In the genomic region with DNA sequence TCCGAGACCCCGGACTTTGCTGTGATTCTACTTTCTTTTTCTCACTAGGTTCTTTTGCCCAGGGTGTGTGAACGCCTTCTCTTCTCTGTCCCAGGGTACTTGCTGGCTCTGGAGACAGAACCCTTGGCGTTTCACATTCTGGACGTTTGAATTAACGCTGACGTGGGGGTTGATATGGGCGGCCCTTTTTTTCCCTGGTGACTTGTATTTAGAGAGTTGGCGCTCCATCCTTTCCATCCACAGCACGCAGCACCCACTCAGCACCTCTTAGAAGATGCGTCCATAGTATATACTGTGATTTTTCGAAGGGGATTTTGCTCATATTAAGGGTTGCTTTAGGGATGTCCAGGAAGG, we compare ENCODE assay signal across 8 cellular contexts.
A peak's percentile ranks its signal among the peaks of the same experiment; 100 is the strongest.
DNase-seq lines count a peak whose midpoint lies in the region; ATAC-seq and TF ChIP-seq lines count a peak whose summit lies in the region.
"Not testable (repeated sequence)": the region's sequence is repeated elsewhere in the genome, so short reads cannot be mapped to it uniquely, and the experiment has no call there.

No MANE protein-coding gene starts in this region.

- H3K4me2 ChIP-seq in GM23248 (ENCODE audit: unreplicated experiment), result peak overlapping the region; percentile 87
- peak overlapping the region; percentile 93 for H3K4me2 ChIP-seq in PC-3 (ENCODE audit: low read length)
- peak overlapping the region; percentile 86 for H3K4me2 ChIP-seq in smooth muscle cell

- H3K27me3 ChIP-seq in GM23248 (replicated peaks; ENCODE audit: insufficient read depth); PC-3 (ENCODE audit: low read length); right cardiac atrium (ENCODE audit: control insufficient read depth, insufficient read depth); muscle layer of duodenum (ENCODE audit: low read depth, low read length); smooth muscle cell (ENCODE audit: low read depth): not testable (repeated sequence)

- peaks cover 13% of the 10 kb centered on the region for H3K4me1 ChIP-seq in GM23248 (ENCODE audit: insufficient read depth)
- H3K4me1 ChIP-seq in PC-3 (ENCODE audit: insufficient read depth, low read length); right cardiac atrium (ENCODE audit: control insufficient read depth, insufficient read depth, low read length); muscle layer of duodenum (ENCODE audit: control insufficient read depth in 1 of 2, insufficient read depth in 2 of 2, low read length in 2 of 2); smooth muscle cell (ENCODE audit: low read depth): not testable (repeated sequence)

- peak overlapping the region; percentile 98 for H3K27ac Mint-ChIP-seq in dendritic cell treated with granulocyte-macrophage colony-stimulating factor and Interleukin-4, amounts not matched to agents 40 ng/mL and 50 ng/mL, for 4 days

- H2AFZ ChIP-seq in GM23248 (peak overlapping the region; percentile 58), smooth muscle cell (ENCODE audit: low read depth) (peak overlapping the region; percentile 3)
- H2AFZ ChIP-seq in PC-3 (ENCODE audit: low read length), result not testable (repeated sequence)

- ATAC-seq in PC-3, result peak; percentile 3
- peak; percentile 1 to 9 for ATAC-seq in activated T-cell treated with anti-CD3 and anti-CD28 coated beads, Interleukin-2, amount 50 U/mL, for 4 hours
- not testable (repeated sequence) for ATAC-seq in right cardiac atrium

- not testable (repeated sequence) for H4K20me1 ChIP-seq in GM23248 (ENCODE audit: insufficient read depth); PC-3 (ENCODE audit: low read length); smooth muscle cell (ENCODE audit: low read depth)

- in situ Hi-C loops in GM23248 (cut with MboI), result not testable (repeated sequence)

- H3K79me2 ChIP-seq in GM23248 (ENCODE audit: insufficient read depth), result peaks cover 30% of the 10 kb centered on the region
- H3K79me2 ChIP-seq in PC-3 (ENCODE audit: low read length), result peaks cover 28% of the 10 kb centered on the region
- H3K79me2 ChIP-seq in smooth muscle cell (ENCODE audit: low read depth), result peaks cover 19% of the 10 kb centered on the region

- H3K27me3 Mint-ChIP-seq in activated T-cell treated with anti-CD3 and anti-CD28 coated beads, Interleukin-2, amount 50 U/mL, for 4 hours (ENCODE audit: low read depth); dendritic cell treated with granulocyte-macrophage colony-stimulating factor and Interleukin-4, amounts not matched to agents 40 ng/mL and 50 ng/mL, for 4 days: not testable (repeated sequence)

- peaks cover 19% of the 10 kb centered on the region for H3F3A ChIP-seq in GM23248 (ENCODE audit: insufficient read depth)
- H3F3A ChIP-seq in PC-3 (ENCODE audit: low read length, unreplicated experiment); smooth muscle cell (ENCODE audit: low read depth): not testable (repeated sequence)

- peak overlapping the region; percentile 95 for H3K9ac ChIP-seq in GM23248
- peak overlapping the region; percentile 96 for H3K9ac ChIP-seq in PC-3 (ENCODE audit: low read length)
- H3K9ac ChIP-seq in smooth muscle cell (ENCODE audit: low read depth), result peak overlapping the region; percentile 93

- POLR2A ChIA-PET in AG04449 (lab: Yijun Ruan, JAX), result interaction anchor here (0.6 to 1.5 kb wide), 2 partner anchors 66 to 78 kb away, joined by 3 to 5 read pairs; a partner anchor contains a TSS
- POLR2A ChIA-PET in PC-3 (lab: Charles Lee; ENCODE audit: unreplicated experiment), result not testable (repeated sequence)

- 5 to 6% methylated on average over 12 of the region's 12 CpGs for WGBS in GM23248 (ENCODE audit: low coverage in 1 of 2, low lambda C conversion rate in 2 of 2, missing lambda C conversion rate in 2 of 2), 2 experiments
- WGBS in right cardiac atrium, result 1% methylated on average over 12 of the region's 12 CpGs
- 3% methylated on average over 12 of the region's 12 CpGs for WGBS in smooth muscle cell (ENCODE audit: low lambda C conversion rate)

- peaks cover 22% of the 10 kb centered on the region for H3K4me1 Mint-ChIP-seq in activated T-cell treated with anti-CD3 and anti-CD28 coated beads, Interleukin-2, amount 50 U/mL, for 4 hours (ENCODE audit: low read depth)
- H3K4me1 Mint-ChIP-seq in dendritic cell treated with granulocyte-macrophage colony-stimulating factor and Interleukin-4, amounts not matched to agents 40 ng/mL and 50 ng/mL, for 4 days (ENCODE audit: low read depth), result peaks cover 15% of the 10 kb centered on the region

- H3K9me3 ChIP-seq in GM23248 (ENCODE audit: low read depth); PC-3 (ENCODE audit: low read length); right cardiac atrium (ENCODE audit: control insufficient read depth, low read length); muscle layer of duodenum (ENCODE audit: control insufficient read depth in 1 of 2, low read length in 2 of 2); smooth muscle cell (replicated peaks; ENCODE audit: low read depth): not testable (repeated sequence)

- H3K27ac ChIP-seq in GM23248, result peak overlapping the region; percentile 83
- peak overlapping the region; percentile 55 for H3K27ac ChIP-seq in PC-3 (ENCODE audit: low read length)
- peak overlapping the region; percentile 72 for H3K27ac ChIP-seq in right cardiac atrium (ENCODE audit: low read length)
- H3K27ac ChIP-seq in muscle layer of duodenum (ENCODE audit: low read length), result peak overlapping the region; percentile 45
- H3K27ac ChIP-seq in smooth muscle cell (ENCODE audit: low read depth), result peak overlapping the region; percentile 80

- not testable (repeated sequence) for H3K9me2 ChIP-seq in GM23248 (ENCODE audit: insufficient read depth); PC-3 (replicated peaks; ENCODE audit: low read length)

- H3K4me3 Mint-ChIP-seq in activated T-cell treated with anti-CD3 and anti-CD28 coated beads, Interleukin-2, amount 50 U/mL, for 4 hours, result peak overlapping the region; percentile 97
- peak overlapping the region; percentile 99 for H3K4me3 Mint-ChIP-seq in dendritic cell treated with granulocyte-macrophage colony-stimulating factor and Interleukin-4, amounts not matched to agents 40 ng/mL and 50 ng/mL, for 4 days

- CTCF ChIA-PET in AG04449 (lab: Yijun Ruan, JAX); PC-3 (lab: Charles Lee): not testable (repeated sequence)

- intact Hi-C loops in PC-3 (cut with micrococcal nuclease); dendritic cell treated with granulocyte-macrophage colony-stimulating factor and Interleukin-4, amounts not matched to agents 40 ng/mL and 50 ng/mL, for 4 days (cut with micrococcal nuclease); right cardiac atrium (cut with DNase I): not testable (repeated sequence)

- DNase-seq in AG04449 (ENCODE audit: low read depth, low spot score); activated T-cell treated with anti-CD3 and anti-CD28 coated beads, Interleukin-2, amount 50 U/mL, for 4 hours; smooth muscle cell (lab: John Stamatoyannopoulos, UW; ENCODE audit: unreplicated experiment): not testable (repeated sequence)
- DNase-seq in GM23248 (peak; percentile 60), PC-3 (peak; percentile 2), right cardiac atrium (peak in 1 of 3 donors; percentile 12)

- not testable (repeated sequence) for BruUV-seq in PC-3 (replicated peaks; lab: Mats Ljungman, UMichigan)

- not testable (repeated sequence) for H3K36me3 ChIP-seq in GM23248 (ENCODE audit: low read depth); PC-3 (ENCODE audit: low read depth, low read length); muscle layer of duodenum (ENCODE audit: control insufficient read depth in 1 of 2, insufficient read depth in 2 of 2, low read length in 2 of 2); smooth muscle cell (ENCODE audit: low read depth)

- not testable (repeated sequence) for H3K36me3 Mint-ChIP-seq in activated T-cell treated with anti-CD3 and anti-CD28 coated beads, Interleukin-2, amount 50 U/mL, for 4 hours (ENCODE audit: insufficient read depth)
- peaks cover 37% of the 10 kb centered on the region for H3K36me3 Mint-ChIP-seq in dendritic cell treated with granulocyte-macrophage colony-stimulating factor and Interleukin-4, amounts not matched to agents 40 ng/mL and 50 ng/mL, for 4 days (ENCODE audit: low read depth)

- H3K4me3 ChIP-seq in AG04449 (ENCODE audit: low read depth, low read length) (peak overlapping the region; percentile 98), GM23248 (peak overlapping the region; percentile 81), PC-3 (ENCODE audit: low read length) (peak overlapping the region; percentile 98), right cardiac atrium (ENCODE audit: low read length) (peak overlapping the region; percentile 64), muscle layer of duodenum (ENCODE audit: low read depth in 1 of 2, low read length in 2 of 2) (peak overlapping the region; percentile 62 to 100), smooth muscle cell (peak overlapping the region; percentile 72)

- not testable (repeated sequence) for H3K9me3 Mint-ChIP-seq in activated T-cell treated with anti-CD3 and anti-CD28 coated beads, Interleukin-2, amount 50 U/mL, for 4 hours; dendritic cell treated with granulocyte-macrophage colony-stimulating factor and Interleukin-4, amounts not matched to agents 40 ng/mL and 50 ng/mL, for 4 days

- TF ChIP-seq CTCF in AG04449 (IDR thresholded peaks at IDR 0.05; ENCODE audit: insufficient read depth, low read length, missing control alignments); PC-3 (conservative IDR thresholded peaks at IDR 0.05; ENCODE audit: low read depth, low read length); smooth muscle cell (IDR thresholded peaks at IDR 0.05; ENCODE audit: borderline replicate concordance, insufficient read depth, poor library complexity, severe bottlenecking): not testable (repeated sequence)
